11 cellular contexts compared by ENCODE assay signal in the genomic region with DNA sequence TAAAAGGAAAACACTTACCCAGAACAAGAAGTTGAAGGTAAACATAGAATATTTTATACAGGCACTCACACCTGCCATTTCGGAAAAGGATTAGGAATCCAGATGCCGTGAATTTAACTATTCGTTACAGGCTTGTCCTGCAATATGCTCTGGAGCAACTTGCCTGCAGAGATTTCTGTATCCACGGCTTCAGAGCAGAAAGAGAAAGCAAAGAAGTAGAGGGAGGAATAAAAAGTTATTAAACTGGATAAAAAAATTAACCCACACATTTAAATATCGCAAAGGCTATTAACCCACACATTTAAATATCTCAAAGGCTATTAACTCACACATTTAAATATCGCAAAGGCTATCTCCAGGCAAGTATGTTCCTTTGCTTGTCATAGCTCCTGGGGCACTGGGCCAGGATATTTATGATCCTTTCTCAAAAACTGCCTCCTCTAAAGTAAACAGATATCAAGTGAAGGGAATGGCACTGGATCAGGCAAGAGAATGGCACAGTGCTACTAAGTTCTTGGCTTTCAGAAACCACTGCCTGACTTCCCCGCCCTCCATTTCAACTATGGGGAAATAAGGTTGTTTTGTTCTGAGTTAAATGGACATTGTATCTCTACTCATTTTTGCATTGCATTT. TPM values are rescaled to one million over a fixed set of nuclear protein-coding genes. Genes with fewer than 3 reads are reported as not detected.
DNase-seq lines count a peak whose midpoint lies in the region; ATAC-seq and TF ChIP-seq lines count a peak whose summit lies in the region.
"Had no signal": no experiment of that assay in that cellular context is flagged by ENCODE, and none has a peak within 500 bp of the region (broad histone marks: within the 10 kb centered on the region; RNA-seq: fewer than 3 reads in every experiment).

A gene (minus strand): TSS at position 399 of the 633 bp plus-strand sequence. CDS start 321 bp downstream, at position 78.

- no peaks in the 10 kb centered on the region for H3K36me3 ChIP-seq in tibial nerve

- H3K27ac ChIP-seq in tibial nerve, result peak within 1 kb of the TSS; percentile 65 to 82 (median 70)

- H3K27me3 Mint-ChIP-seq in glutamatergic neuron (ENCODE audit: unreplicated experiment), result no peaks in the 10 kb centered on the region
- H3K27me3 Mint-ChIP-seq: activated naive CD8-positive, alpha-beta T cell had no signal

- peak within 1 kb of the TSS; percentile 16 to 44 (median 31) for H3K4me3 ChIP-seq in tibial nerve

- ATAC-seq in GM19452 (IDR thresholded peaks at IDR 0.05; ENCODE audit: unreplicated experiment), result no peak

- TF ChIP-seq POLR2A in tibial nerve (IDR thresholded peaks at IDR 0.05), result no peak

- H3K9me3 Mint-ChIP-seq in glutamatergic neuron (ENCODE audit: unreplicated experiment), result peaks cover 2% of the 10 kb centered on the region

- WGBS in tibial nerve, 2 donors, result 21 to 23% methylated on average over 7 of the region's 7 CpGs

- TF ChIP-seq EP300 in tibial nerve (IDR thresholded peaks at IDR 0.05), result peak in 1 of 2 donors; percentile 49

- TF ChIP-seq CTCF in tibial nerve (IDR thresholded peaks at IDR 0.05) (no peak), glutamatergic neuron (IDR thresholded peaks at IDR 0.05; ENCODE audit: partially characterized antibody, unreplicated experiment) (no peak)

- DNase-seq in DMS79 treated with DMSO at 0.1 percent for 48 hours (lab: John Stamatoyannopoulos, UW) (peak; percentile 6), DMS79 (lab: John Stamatoyannopoulos, UW) (no peak), SW480 (ENCODE audit: low spot score) (peak; percentile 52), medulla oblongata (ENCODE audit: extremely low spot score) (peak; percentile 61), tibial nerve (ENCODE audit: low spot score in 2 of 2) (peak in 1 of 2 donors; percentile 12), glutamatergic neuron (no peak), occipital lobe (lab: John Stamatoyannopoulos, UW) (no peak)
- DNase-seq: 8988T; activated CD4-positive, alpha-beta T cell treated with anti-CD3 and anti-CD28 coated beads, Interleukin-2, amount 50 U/mL, for 1 hour had no signal

- peaks cover 16% of the 10 kb centered on the region for H3K4me1 Mint-ChIP-seq in glutamatergic neuron (ENCODE audit: low read depth, unreplicated experiment)

- no peaks in the 10 kb centered on the region for H3K27me3 ChIP-seq in tibial nerve

- peaks cover 0 to 16% (median 0%) of the 10 kb centered on the region in 4 donors for H3K4me1 ChIP-seq in tibial nerve

- no peak within 1 kb of the TSS for H3K27ac Mint-ChIP-seq in glutamatergic neuron (ENCODE audit: unreplicated experiment)
- H3K27ac Mint-ChIP-seq: activated naive CD8-positive, alpha-beta T cell had no signal

- H3K36me3 Mint-ChIP-seq in glutamatergic neuron (ENCODE audit: unreplicated experiment), result no peaks in the 10 kb centered on the region
- H3K36me3 Mint-ChIP-seq: activated naive CD8-positive, alpha-beta T cell had no signal

- H3K9me3 ChIP-seq in tibial nerve, result no peaks in the 10 kb centered on the region

- H3K4me3 Mint-ChIP-seq in glutamatergic neuron (ENCODE audit: unreplicated experiment), result no peak within 1 kb of the TSS
- H3K4me3 Mint-ChIP-seq: activated naive CD8-positive, alpha-beta T cell had no signal

RNA-seq across cellular contexts. Expression of the gene that starts here (rescaled TPM):
- total RNA-seq in tibial nerve (10 to 100 TPM; 23.1 to 80.6 (median 39.9) TPM), glutamatergic neuron (ENCODE audit: unreplicated experiment) (1.6 TPM), occipital lobe (not detected)

Comparison
In these comparisons a context has a peak if more than half of its experiments do, and no peak if none do; other contexts are left out.
1. DNase-seq: peak in DMS79 treated with DMSO at 0.1 percent for 48 hours (single experiment), SW480 (single experiment) and medulla oblongata (single experiment); none in DMS79 (single experiment), glutamatergic neuron (single experiment) and occipital lobe (single experiment).